In the genomic region with DNA sequence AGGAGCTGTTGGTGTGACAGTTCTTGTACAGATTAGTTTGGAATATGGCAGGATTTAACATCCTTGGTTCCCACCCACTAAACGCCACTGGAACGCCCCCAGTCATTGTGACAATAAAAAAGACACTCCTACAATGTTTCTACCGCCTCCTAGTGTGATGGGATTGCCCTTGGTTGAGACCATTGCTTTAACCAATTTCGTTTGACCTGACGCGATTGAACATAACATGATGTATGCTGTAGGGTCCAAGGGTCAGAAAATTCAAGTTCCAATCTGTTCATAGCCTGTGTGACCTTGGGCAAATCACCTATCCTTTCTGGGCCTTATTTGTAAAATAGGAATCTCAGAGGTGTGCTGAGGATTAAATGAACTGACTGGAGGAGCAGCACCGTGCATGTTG, we compare ENCODE assay signal across 1 cellular context.
TF ChIP-seq lines count a peak whose summit lies in the region.

No MANE protein-coding gene starts in this region.

TF ChIP-seq in HEK293, 187 proteins besides CTCF, POLR2A, EP300 and RAD21 (continued from another document):
- TF ChIP-seq, protein P1, sequence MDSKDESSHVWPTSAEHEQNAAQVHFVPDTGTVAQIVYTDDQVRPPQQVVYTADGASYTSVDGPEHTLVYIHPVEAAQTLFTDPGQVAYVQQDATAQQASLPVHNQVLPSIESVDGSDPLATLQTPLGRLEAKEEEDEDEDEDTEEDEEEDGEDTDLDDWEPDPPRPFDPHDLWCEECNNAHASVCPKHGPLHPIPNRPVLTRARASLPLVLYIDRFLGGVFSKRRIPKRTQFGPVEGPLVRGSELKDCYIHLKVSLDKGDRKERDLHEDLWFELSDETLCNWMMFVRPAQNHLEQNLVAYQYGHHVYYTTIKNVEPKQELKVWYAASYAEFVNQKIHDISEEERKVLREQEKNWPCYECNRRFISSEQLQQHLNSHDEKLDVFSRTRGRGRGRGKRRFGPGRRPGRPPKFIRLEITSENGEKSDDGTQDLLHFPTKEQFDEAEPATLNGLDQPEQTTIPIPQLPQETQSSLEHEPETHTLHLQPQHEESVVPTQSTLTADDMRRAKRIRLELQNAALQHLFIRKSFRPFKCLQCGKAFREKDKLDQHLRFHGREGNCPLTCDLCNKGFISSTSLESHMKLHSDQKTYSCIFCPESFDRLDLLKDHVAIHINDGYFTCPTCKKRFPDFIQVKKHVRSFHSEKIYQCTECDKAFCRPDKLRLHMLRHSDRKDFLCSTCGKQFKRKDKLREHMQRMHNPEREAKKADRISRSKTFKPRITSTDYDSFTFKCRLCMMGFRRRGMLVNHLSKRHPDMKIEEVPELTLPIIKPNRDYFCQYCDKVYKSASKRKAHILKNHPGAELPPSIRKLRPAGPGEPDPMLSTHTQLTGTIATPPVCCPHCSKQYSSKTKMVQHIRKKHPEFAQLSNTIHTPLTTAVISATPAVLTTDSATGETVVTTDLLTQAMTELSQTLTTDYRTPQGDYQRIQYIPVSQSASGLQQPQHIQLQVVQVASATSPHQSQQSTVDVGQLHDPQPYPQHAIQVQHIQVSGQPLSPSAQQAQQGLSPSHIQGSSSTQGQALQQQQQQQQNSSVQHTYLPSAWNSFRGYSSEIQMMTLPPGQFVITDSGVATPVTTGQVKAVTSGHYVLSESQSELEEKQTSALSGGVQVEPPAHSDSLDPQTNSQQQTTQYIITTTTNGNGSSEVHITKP (tag by site-specific recombination; IDR thresholded peaks at IDR 0.05), result peak; percentile 53
- peak; percentile 63; the same call in 1 of the 2 replicates for TF ChIP-seq EGR2 (tag by site-specific recombination; IDR thresholded peaks at IDR 0.05; ENCODE audit: low read depth)
- TF ChIP-seq ZNF510 (tag by site-specific recombination; IDR thresholded peaks at IDR 0.05; ENCODE audit: insufficient replicate concordance), result no peak
- TF ChIP-seq SP3 (tag by site-specific recombination; IDR thresholded peaks at IDR 0.05), result 0 out of 2 replicates have a peak, but pooled peaks have one; percentile 16
- 0 out of 2 replicates have a peak, but pooled peaks have one; percentile 13 for TF ChIP-seq SP2 (tag by site-specific recombination; IDR thresholded peaks at IDR 0.05)
- peak; percentile 64 for TF ChIP-seq ZFHX2 (tag by site-specific recombination; conservative IDR thresholded peaks at IDR 0.05)
